ENCODE assay signal across 1 cellular context in the genomic region with DNA sequence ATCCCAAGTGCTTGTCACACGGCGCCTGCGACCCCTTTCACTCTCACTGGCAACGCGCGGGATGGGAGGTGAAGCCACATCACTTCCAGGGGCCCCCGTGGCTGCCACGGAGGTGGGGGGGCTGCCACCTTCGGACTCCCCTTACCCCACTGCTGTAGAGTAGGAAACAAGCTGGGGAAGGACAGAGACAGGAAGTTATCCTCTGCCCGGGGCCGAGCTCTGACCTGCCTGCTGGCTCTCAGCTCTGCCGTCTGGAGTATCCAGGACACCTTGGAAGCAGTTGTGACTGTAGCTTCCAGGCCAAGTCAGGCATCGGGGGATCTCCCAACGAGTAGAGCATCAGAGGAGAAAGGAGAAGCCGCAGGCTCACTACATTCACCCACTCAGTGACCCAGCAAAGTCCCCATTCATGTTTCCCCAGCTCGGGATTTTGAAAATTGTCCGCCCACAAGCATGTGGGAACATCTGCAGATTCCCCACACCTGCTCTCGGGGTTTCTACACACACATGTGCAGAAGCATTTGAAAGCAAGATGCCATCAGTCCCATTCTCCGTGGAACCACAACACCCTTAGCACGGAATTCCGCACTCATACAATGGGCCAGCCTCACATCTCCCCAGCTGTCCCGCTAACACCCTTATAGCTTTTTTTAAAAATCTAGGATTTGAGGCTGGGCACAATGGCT.
TF ChIP-seq lines count a peak whose summit lies in the region.

No MANE protein-coding gene starts in this region.

TF ChIP-seq in GM12878, 131 proteins besides CTCF, POLR2A, EP300 and RAD21:
- TF ChIP-seq, protein P1, sequence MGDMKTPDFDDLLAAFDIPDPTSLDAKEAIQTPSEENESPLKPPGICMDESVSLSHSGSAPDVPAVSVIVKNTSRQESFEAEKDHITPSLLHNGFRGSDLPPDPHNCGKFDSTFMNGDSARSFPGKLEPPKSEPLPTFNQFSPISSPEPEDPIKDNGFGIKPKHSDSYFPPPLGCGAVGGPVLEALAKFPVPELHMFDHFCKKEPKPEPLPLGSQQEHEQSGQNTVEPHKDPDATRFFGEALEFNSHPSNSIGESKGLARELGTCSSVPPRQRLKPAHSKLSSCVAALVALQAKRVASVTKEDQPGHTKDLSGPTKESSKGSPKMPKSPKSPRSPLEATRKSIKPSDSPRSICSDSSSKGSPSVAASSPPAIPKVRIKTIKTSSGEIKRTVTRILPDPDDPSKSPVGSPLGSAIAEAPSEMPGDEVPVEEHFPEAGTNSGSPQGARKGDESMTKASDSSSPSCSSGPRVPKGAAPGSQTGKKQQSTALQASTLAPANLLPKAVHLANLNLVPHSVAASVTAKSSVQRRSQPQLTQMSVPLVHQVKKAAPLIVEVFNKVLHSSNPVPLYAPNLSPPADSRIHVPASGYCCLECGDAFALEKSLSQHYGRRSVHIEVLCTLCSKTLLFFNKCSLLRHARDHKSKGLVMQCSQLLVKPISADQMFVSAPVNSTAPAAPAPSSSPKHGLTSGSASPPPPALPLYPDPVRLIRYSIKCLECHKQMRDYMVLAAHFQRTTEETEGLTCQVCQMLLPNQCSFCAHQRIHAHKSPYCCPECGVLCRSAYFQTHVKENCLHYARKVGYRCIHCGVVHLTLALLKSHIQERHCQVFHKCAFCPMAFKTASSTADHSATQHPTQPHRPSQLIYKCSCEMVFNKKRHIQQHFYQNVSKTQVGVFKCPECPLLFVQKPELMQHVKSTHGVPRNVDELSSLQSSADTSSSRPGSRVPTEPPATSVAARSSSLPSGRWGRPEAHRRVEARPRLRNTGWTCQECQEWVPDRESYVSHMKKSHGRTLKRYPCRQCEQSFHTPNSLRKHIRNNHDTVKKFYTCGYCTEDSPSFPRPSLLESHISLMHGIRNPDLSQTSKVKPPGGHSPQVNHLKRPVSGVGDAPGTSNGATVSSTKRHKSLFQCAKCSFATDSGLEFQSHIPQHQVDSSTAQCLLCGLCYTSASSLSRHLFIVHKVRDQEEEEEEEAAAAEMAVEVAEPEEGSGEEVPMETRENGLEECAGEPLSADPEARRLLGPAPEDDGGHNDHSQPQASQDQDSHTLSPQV (IDR thresholded peaks at IDR 0.05) = no peak
- TF ChIP-seq, protein P2, sequence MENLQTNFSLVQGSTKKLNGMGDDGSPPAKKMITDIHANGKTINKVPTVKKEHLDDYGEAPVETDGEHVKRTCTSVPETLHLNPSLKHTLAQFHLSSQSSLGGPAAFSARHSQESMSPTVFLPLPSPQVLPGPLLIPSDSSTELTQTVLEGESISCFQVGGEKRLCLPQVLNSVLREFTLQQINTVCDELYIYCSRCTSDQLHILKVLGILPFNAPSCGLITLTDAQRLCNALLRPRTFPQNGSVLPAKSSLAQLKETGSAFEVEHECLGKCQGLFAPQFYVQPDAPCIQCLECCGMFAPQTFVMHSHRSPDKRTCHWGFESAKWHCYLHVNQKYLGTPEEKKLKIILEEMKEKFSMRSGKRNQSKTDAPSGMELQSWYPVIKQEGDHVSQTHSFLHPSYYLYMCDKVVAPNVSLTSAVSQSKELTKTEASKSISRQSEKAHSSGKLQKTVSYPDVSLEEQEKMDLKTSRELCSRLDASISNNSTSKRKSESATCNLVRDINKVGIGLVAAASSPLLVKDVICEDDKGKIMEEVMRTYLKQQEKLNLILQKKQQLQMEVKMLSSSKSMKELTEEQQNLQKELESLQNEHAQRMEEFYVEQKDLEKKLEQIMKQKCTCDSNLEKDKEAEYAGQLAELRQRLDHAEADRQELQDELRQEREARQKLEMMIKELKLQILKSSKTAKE (IDR thresholded peaks at IDR 0.05; ENCODE audit: low read depth, poor library complexity, severe bottlenecking) = no peak
- TF ChIP-seq, protein P3, sequence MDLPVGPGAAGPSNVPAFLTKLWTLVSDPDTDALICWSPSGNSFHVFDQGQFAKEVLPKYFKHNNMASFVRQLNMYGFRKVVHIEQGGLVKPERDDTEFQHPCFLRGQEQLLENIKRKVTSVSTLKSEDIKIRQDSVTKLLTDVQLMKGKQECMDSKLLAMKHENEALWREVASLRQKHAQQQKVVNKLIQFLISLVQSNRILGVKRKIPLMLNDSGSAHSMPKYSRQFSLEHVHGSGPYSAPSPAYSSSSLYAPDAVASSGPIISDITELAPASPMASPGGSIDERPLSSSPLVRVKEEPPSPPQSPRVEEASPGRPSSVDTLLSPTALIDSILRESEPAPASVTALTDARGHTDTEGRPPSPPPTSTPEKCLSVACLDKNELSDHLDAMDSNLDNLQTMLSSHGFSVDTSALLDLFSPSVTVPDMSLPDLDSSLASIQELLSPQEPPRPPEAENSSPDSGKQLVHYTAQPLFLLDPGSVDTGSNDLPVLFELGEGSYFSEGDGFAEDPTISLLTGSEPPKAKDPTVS (IDR thresholded peaks at IDR 0.05; ENCODE audit: low read depth, low read length) = no peak
- TF ChIP-seq GABPA (IDR thresholded peaks at IDR 0.05; ENCODE audit: low read depth) = no peak
- TF ChIP-seq EED (IDR thresholded peaks at IDR 0.05; ENCODE audit: low read depth) = no peak
- TF ChIP-seq, protein P4, sequence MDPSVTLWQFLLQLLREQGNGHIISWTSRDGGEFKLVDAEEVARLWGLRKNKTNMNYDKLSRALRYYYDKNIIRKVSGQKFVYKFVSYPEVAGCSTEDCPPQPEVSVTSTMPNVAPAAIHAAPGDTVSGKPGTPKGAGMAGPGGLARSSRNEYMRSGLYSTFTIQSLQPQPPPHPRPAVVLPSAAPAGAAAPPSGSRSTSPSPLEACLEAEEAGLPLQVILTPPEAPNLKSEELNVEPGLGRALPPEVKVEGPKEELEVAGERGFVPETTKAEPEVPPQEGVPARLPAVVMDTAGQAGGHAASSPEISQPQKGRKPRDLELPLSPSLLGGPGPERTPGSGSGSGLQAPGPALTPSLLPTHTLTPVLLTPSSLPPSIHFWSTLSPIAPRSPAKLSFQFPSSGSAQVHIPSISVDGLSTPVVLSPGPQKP (IDR thresholded peaks at IDR 0.05; ENCODE audit: low read depth, low read length) = no peak
- TF ChIP-seq, protein P5, sequence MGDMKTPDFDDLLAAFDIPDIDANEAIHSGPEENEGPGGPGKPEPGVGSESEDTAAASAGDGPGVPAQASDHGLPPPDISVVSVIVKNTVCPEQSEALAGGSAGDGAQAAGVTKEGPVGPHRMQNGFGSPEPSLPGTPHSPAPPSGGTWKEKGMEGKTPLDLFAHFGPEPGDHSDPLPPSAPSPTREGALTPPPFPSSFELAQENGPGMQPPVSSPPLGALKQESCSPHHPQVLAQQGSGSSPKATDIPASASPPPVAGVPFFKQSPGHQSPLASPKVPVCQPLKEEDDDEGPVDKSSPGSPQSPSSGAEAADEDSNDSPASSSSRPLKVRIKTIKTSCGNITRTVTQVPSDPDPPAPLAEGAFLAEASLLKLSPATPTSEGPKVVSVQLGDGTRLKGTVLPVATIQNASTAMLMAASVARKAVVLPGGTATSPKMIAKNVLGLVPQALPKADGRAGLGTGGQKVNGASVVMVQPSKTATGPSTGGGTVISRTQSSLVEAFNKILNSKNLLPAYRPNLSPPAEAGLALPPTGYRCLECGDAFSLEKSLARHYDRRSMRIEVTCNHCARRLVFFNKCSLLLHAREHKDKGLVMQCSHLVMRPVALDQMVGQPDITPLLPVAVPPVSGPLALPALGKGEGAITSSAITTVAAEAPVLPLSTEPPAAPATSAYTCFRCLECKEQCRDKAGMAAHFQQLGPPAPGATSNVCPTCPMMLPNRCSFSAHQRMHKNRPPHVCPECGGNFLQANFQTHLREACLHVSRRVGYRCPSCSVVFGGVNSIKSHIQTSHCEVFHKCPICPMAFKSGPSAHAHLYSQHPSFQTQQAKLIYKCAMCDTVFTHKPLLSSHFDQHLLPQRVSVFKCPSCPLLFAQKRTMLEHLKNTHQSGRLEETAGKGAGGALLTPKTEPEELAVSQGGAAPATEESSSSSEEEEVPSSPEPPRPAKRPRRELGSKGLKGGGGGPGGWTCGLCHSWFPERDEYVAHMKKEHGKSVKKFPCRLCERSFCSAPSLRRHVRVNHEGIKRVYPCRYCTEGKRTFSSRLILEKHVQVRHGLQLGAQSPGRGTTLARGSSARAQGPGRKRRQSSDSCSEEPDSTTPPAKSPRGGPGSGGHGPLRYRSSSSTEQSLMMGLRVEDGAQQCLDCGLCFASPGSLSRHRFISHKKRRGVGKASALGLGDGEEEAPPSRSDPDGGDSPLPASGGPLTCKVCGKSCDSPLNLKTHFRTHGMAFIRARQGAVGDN (IDR thresholded peaks at IDR 0.05) = no peak
- no peak for TF ChIP-seq GATAD2B (conservative IDR thresholded peaks at IDR 0.05; ENCODE audit: low read depth)
- no peak for TF ChIP-seq IKZF2 (IDR thresholded peaks at IDR 0.05)
- no peak for TF ChIP-seq RFX5 (IDR thresholded peaks at IDR 0.05; ENCODE audit: low read depth, low read length)
- no peak for TF ChIP-seq YBX1 (IDR thresholded peaks at IDR 0.05)
- no peak for TF ChIP-seq TCF3 (IDR thresholded peaks at IDR 0.05; ENCODE audit: borderline replicate concordance, insufficient read depth, low read depth, low read length)
TF ChIP-seq in GM12878: peak in this region for 0.
